8 cellular contexts compared by ENCODE assay signal in genomic region chr2:215435809-215436704, GRCh38. TPM values are rescaled to one million over a fixed set of nuclear protein-coding genes. Genes with fewer than 3 reads are reported as not detected.
DNase-seq lines count a peak whose midpoint lies in the region; ATAC-seq and TF ChIP-seq lines count a peak whose summit lies in the region.

FN1 (minus strand) TSS chr2:215436068; CDS start chr2:215435802, 266 bp downstream.

- peaks cover 0 to 6% (median 0%) of the 10 kb centered on the region in 11 experiments; a peak in 1 of 22 replicates for H3K9me3 ChIP-seq in BLaER1 treated with 17β-estradiol and CSF1 and Interleukin-3, amounts not matched to agents 10 nM and 100 nM (replicated peaks in 1 of 11)
- H3K9me3 ChIP-seq in adipocyte (ENCODE audit: control insufficient read depth, low read length), result no peaks in the 10 kb centered on the region
- no peaks in the 10 kb centered on the region for H3K9me3 ChIP-seq in ovary
- no peaks in the 10 kb centered on the region for H3K9me3 ChIP-seq in thymus (ENCODE audit: control insufficient read depth)

- no peak for TF ChIP-seq EP300 in ovary (IDR thresholded peaks at IDR 0.05)

- peaks cover 15 to 59% (median 54%) of the 10 kb centered on the region in 11 experiments for H3K27me3 ChIP-seq in BLaER1 treated with 17β-estradiol and CSF1 and Interleukin-3, amounts not matched to agents 10 nM and 100 nM
- H3K27me3 ChIP-seq in adipocyte (replicated peaks; ENCODE audit: control insufficient read depth, insufficient read depth, low read length) (no peaks in the 10 kb centered on the region), ovary (no peaks in the 10 kb centered on the region), thymus (ENCODE audit: control insufficient read depth, insufficient read depth) (peaks cover 33% of the 10 kb centered on the region)

- peak within 1 kb of the TSS; percentile 77 to 96 (median 91) for H3K4me2 ChIP-seq in BLaER1 treated with 17β-estradiol and CSF1 and Interleukin-3, amounts not matched to agents 10 nM and 100 nM

- peak; percentile 82 for ATAC-seq in GM19395 (IDR thresholded peaks at IDR 0.05; ENCODE audit: unreplicated experiment)
- peak; percentile 69 for ATAC-seq in HG03565 (IDR thresholded peaks at IDR 0.05; ENCODE audit: unreplicated experiment)
- peak; percentile 92 for ATAC-seq in Right ventricle myocardium superior (ENCODE audit: poor library complexity)

- H4K20me1 ChIP-seq in BLaER1 treated with 17β-estradiol and CSF1 and Interleukin-3, amounts not matched to agents 10 nM and 100 nM, result peaks cover 0 to 33% (median 0%) of the 10 kb centered on the region in 11 experiments; a peak in 2 of 22 replicates

- 0 to 1% (median 1%) methylated on average over 24 to 58 of the region's 59 CpGs for WGBS in ovary, 3 donors
- under 1% methylated on average over 59 of the region's 59 CpGs for WGBS in thymus

- H3K36me3 ChIP-seq in BLaER1 treated with 17β-estradiol and CSF1 and Interleukin-3, amounts not matched to agents 10 nM and 100 nM, result peaks cover 0 to 37% (median 0%) of the 10 kb centered on the region in 11 experiments; a peak in 8 of 22 replicates
- peaks cover 35% of the 10 kb centered on the region for H3K36me3 ChIP-seq in adipocyte (ENCODE audit: control insufficient read depth, insufficient read depth, low read length, severe bottlenecking)
- H3K36me3 ChIP-seq in ovary, result no peaks in the 10 kb centered on the region
- H3K36me3 ChIP-seq in thymus (ENCODE audit: control insufficient read depth, insufficient read depth), result no peaks in the 10 kb centered on the region

- peak within 1 kb of the TSS; percentile 51 to 94 (median 71); a peak in 21 of 22 replicates for H3K27ac ChIP-seq in BLaER1 treated with 17β-estradiol and CSF1 and Interleukin-3, amounts not matched to agents 10 nM and 100 nM
- H3K27ac ChIP-seq in ovary (peak within 1 kb of the TSS; percentile 77 to 92), thymus (ENCODE audit: low read depth) (peak within 1 kb of the TSS; percentile 64)

- no peak for TF ChIP-seq CTCF in ovary (IDR thresholded peaks at IDR 0.05)

- TF ChIP-seq POLR2A in ovary (IDR thresholded peaks at IDR 0.05), result peak; percentile 73

- in situ Hi-C loops in SK-MEL-5 (cut with HindIII; ENCODE audit: low pct_unique_long_range_greater_than_20kb, low sequenced_read_pairs), result no loop called here

- H3K4me3 ChIP-seq in BLaER1 treated with 17β-estradiol and CSF1 and Interleukin-3, amounts not matched to agents 10 nM and 100 nM, result peak within 1 kb of the TSS; percentile 68 to 82 (median 72)
- H3K4me3 ChIP-seq in adipocyte (ENCODE audit: low read length) (peak within 1 kb of the TSS; percentile 89), ovary (peak within 1 kb of the TSS; percentile 78), thymus (ENCODE audit: low read length) (peak within 1 kb of the TSS; percentile 50)

- peaks cover 8 to 80% (median 15%) of the 10 kb centered on the region in 10 experiments; a peak in 17 of 20 replicates for H3K4me1 ChIP-seq in BLaER1 treated with 17β-estradiol and CSF1 and Interleukin-3, amounts not matched to agents 10 nM and 100 nM
- H3K4me1 ChIP-seq in adipocyte (ENCODE audit: control insufficient read depth, insufficient read depth, low read length) (peaks cover 37% of the 10 kb centered on the region), ovary (ENCODE audit: insufficient read depth) (no peaks in the 10 kb centered on the region), thymus (ENCODE audit: control insufficient read depth, insufficient read depth, low read length) (no peaks in the 10 kb centered on the region)

- DNase-seq in SK-MEL-5 (ENCODE audit: low read depth, low spot score) (peak; percentile 96), adipocyte (ENCODE audit: low read depth) (peak; percentile 99), Right ventricle myocardium superior (peak; percentile 93), ovary (peak; percentile 94 to 97 (median 96))

- peak within 1 kb of the TSS; percentile 70 to 90 (median 77) for H3K9ac ChIP-seq in BLaER1 treated with 17β-estradiol and CSF1 and Interleukin-3, amounts not matched to agents 10 nM and 100 nM
- H3K9ac ChIP-seq in adipocyte (ENCODE audit: low read length), result peak within 1 kb of the TSS; percentile 99

- intact Hi-C loops in Right ventricle myocardium superior (cut with DNase I) (no loop called here), ovary (cut with DNase I) (loop anchor here in 1 of 4 donors (10.0 kb wide), 1 partner anchor 1229 kb away; no protein-coding TSS in a partner anchor)

RNA-seq across cellular contexts. Expression of gene FN1, which starts in this region (rescaled TPM):
- 424 and 551 TPM in 2 replicates for total RNA-seq in SK-MEL-5 (2014; rRNA removed; shearing (Covaris generic))
- 965 and 1,250 TPM in 2 replicates for polyA plus RNA-seq in SK-MEL-5 (2015; cell fraction: cytosol; rRNA removed)
- polyA plus RNA-seq in SK-MEL-5 (2015; cell fraction: nucleus; rRNA removed), result 921 and 1,069 TPM in 2 replicates
- total RNA-seq in Right ventricle myocardium superior, result 77.7 TPM
- 100 to 1,000 TPM in 6 of 7 donors, 10 to 100 TPM in 1; 96.3 to 438 (median 208) TPM for total RNA-seq in ovary
- 100 to 1,000 TPM; 550 to 979 TPM for polyA plus RNA-seq in ovary
- 439 TPM for polyA plus RNA-seq in thymus

Comparison
In these comparisons a context has a peak if more than half of its experiments do, and no peak if none do; other contexts are left out.
1. Peak in every context shown above with its lines: DNase-seq, ATAC-seq, H3K4me3 ChIP-seq and H3K27ac ChIP-seq.